8 cellular contexts compared by ENCODE assay signal in the genomic region with DNA sequence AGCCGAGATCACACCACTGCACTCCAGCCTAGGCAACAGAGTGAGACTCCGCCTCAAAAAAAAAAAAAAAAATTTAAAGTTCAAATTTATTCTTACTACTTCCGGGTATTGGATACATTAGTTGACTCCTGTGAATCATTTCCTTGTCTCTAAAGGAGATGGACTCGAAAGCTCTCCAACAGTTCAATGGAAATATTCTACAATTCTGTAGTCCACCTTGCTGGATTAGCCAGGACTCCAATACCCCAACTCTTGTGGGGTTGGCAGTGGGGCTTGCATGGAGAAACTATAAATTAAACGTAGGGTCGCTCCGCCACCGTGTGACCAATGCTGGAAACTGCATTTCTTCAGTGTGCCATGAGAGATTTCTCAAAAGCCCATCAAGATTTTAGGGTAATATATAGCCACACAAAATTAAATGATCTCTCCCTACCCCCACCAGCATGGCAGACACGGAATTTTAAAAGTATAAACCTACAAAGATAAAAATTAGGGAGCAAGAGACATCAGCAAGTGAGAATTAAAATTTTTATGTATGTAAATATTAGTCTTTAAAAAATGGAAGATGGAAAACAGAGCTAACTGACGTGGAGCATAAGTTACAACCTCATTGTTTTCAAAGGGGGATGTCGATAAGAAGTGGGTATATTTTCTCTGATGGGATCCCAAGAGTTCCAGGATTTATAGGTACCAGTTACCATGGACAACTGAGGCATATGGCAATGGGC. TPM values are rescaled to one million over a fixed set of nuclear protein-coding genes. Genes with fewer than 3 reads are reported as not detected.
DNase-seq lines count a peak whose midpoint lies in the region; ATAC-seq and TF ChIP-seq lines count a peak whose summit lies in the region.

No MANE protein-coding gene starts in this region.

- ATAC-seq in DND-41 (ENCODE audit: insufficient read depth, low read depth): peak; percentile 79
- ATAC-seq in HG02571 (IDR thresholded peaks at IDR 0.05; ENCODE audit: unreplicated experiment): no peak

- no peaks in the 10 kb centered on the region for H3K79me2 ChIP-seq in DND-41 (ENCODE audit: insufficient read depth, low read length)

- no peak overlapping the region for H3K27ac ChIP-seq in DND-41 (ENCODE audit: low read length)
- no peak overlapping the region for H3K27ac ChIP-seq in SJSA1
- H3K27ac ChIP-seq in cardiac muscle cell: no peak overlapping the region
- H3K27ac ChIP-seq in uterus: no peak overlapping the region

- no peak overlapping the region for H3K27ac Mint-ChIP-seq in progenitor cell of endocrine pancreas

- H3K4me3 Mint-ChIP-seq in progenitor cell of endocrine pancreas (ENCODE audit: low read depth): no peak overlapping the region

- H3K4me2 ChIP-seq in DND-41 (ENCODE audit: insufficient read depth, low read length): no peak overlapping the region

- no peaks in the 10 kb centered on the region for H3K9me3 Mint-ChIP-seq in progenitor cell of endocrine pancreas (ENCODE audit: low read depth)

- peak; percentile 79 for TF ChIP-seq CTCF in DND-41 (IDR thresholded peaks at IDR 0.05; ENCODE audit: borderline replicate concordance, extremely low read depth, low read length, poor library complexity, severe bottlenecking)
- peak; percentile 76 for TF ChIP-seq CTCF in cardiac muscle cell (IDR thresholded peaks at IDR 0.05; ENCODE audit: low read depth, low read length)
- TF ChIP-seq CTCF in progenitor cell of endocrine pancreas (IDR thresholded peaks at IDR 0.05; ENCODE audit: unreplicated experiment): peak; percentile 83
- peak; percentile 65 to 74 (median 68) for TF ChIP-seq CTCF in uterus (IDR thresholded peaks at IDR 0.05)

- H3K36me3 Mint-ChIP-seq in progenitor cell of endocrine pancreas (ENCODE audit: insufficient read depth): no peaks in the 10 kb centered on the region

- H3K4me3 ChIP-seq in DND-41 (ENCODE audit: low read depth in 1 of 2, low read length in 2 of 2) (no peak overlapping the region), SJSA1 (no peak overlapping the region), cardiac muscle cell (no peak overlapping the region), uterus (no peak overlapping the region)

- no peak overlapping the region for H3K9ac ChIP-seq in DND-41 (ENCODE audit: low read depth, low read length)

- no peaks in the 10 kb centered on the region for H3K36me3 ChIP-seq in DND-41 (ENCODE audit: insufficient read depth, low read length)
- H3K36me3 ChIP-seq in SJSA1: no peaks in the 10 kb centered on the region
- H3K36me3 ChIP-seq in cardiac muscle cell: no peaks in the 10 kb centered on the region
- no peaks in the 10 kb centered on the region for H3K36me3 ChIP-seq in uterus

- H2AFZ ChIP-seq in DND-41 (ENCODE audit: low read depth, low read length): no peak overlapping the region

- no peaks in the 10 kb centered on the region for H4K20me1 ChIP-seq in DND-41 (ENCODE audit: insufficient read depth, low read length)

- intact Hi-C loops in uterus (cut with DNase I; ENCODE audit: low total_unique reads): loop anchor here (10.0 kb wide), 2 partner anchors 160 to 190 kb away; partner anchors contain the start of gene KIF3C

- H3K4me1 ChIP-seq in DND-41 (ENCODE audit: insufficient read depth, low read length) (no peaks in the 10 kb centered on the region), SJSA1 (replicated peaks) (no peaks in the 10 kb centered on the region), cardiac muscle cell (ENCODE audit: low read depth) (no peaks in the 10 kb centered on the region), uterus (no peaks in the 10 kb centered on the region)

- DNase-seq in DND-41: peak; percentile 70
- DNase-seq in LHCN-M2 (ENCODE audit: low read depth): peak; percentile 50
- DNase-seq in SJSA1 (ENCODE audit: low read depth in 1 of 2, low spot score in 2 of 2): peak; percentile 47 to 61
- DNase-seq in activated naive CD4-positive, alpha-beta T cell treated with anti-CD3 and anti-CD28 coated beads, Interleukin-2, amount 50 U/mL, for 16 hours: peak; percentile 65
- peak; percentile 70 to 74 for DNase-seq in cardiac muscle cell (ENCODE audit: low read depth in 1 of 2, low spot score in 1 of 2)
- DNase-seq in progenitor cell of endocrine pancreas (ENCODE audit: low spot score, unreplicated experiment): peak; percentile 43
- DNase-seq in uterus: peak; percentile 40 to 52

- peaks cover 11% of the 10 kb centered on the region for H3K27me3 Mint-ChIP-seq in progenitor cell of endocrine pancreas

- H3K4me1 Mint-ChIP-seq in progenitor cell of endocrine pancreas (ENCODE audit: low read depth): peaks cover 13% of the 10 kb centered on the region

- H3K27me3 ChIP-seq in DND-41 (ENCODE audit: insufficient read depth, low read length, poor library complexity) (no peaks in the 10 kb centered on the region), SJSA1 (replicated peaks) (peaks cover 6% of the 10 kb centered on the region; the same call in 1 of the 2 replicates), cardiac muscle cell (peaks cover 19% of the 10 kb centered on the region), uterus (no peaks in the 10 kb centered on the region)

- H3K9me3 ChIP-seq in DND-41 (ENCODE audit: insufficient read depth, low read length, severe bottlenecking) (no peaks in the 10 kb centered on the region), SJSA1 (replicated peaks) (no peaks in the 10 kb centered on the region), cardiac muscle cell (ENCODE audit: low read depth) (no peaks in the 10 kb centered on the region), uterus (no peaks in the 10 kb centered on the region)

- TF ChIP-seq POLR2A in uterus (IDR thresholded peaks at IDR 0.05): no peak

RNA-seq across cellular contexts. Expression of gene GAREM2, which starts 27.8 kb away (rescaled TPM):
- total RNA-seq in LHCN-M2 (2014; rRNA removed) (1.2 and 1.3 TPM in 2 replicates), cardiac muscle cell (1.2 and 1.6 TPM in 2 replicates), progenitor cell of endocrine pancreas (10.4 and 12.1 TPM in 2 replicates), uterus (1 to 10 TPM in 3 of 4 donors, under 1 TPM in 1; under 0.01 to 5.1 (median 2.2) TPM)
- polyA plus RNA-seq in LHCN-M2 (2012): 3.6 TPM
- total RNA-seq in SJSA1 (2014; rRNA removed; shearing (Covaris generic)): 0.05 TPM in 1 of 2 replicates, not detected in the other
- polyA plus RNA-seq in cardiac muscle cell: 0.84 and 2.8 TPM in 2 replicates
